Comparison of ENCODE assay signal across 1 cellular context in the genomic region with DNA sequence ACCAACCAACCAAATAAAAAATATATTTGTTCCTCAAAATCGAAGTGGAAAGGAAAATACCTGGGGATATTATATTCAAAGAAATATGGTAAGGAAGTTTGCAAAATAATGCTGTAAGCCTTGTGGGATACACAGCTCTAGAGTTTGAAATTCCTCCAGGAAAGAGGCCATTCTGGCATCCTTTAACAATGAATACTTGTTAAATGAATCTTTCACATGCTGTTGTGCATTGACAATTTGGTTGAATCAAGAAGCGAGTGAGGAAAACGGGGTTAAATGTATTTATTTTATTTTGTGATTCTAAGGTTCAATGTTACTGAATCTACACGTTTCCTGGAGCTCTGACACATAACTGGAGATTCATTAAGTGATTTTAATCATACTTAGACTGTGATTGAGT.
TF ChIP-seq lines count a peak whose summit lies in the region.

No MANE protein-coding gene starts in this region.

TF ChIP-seq in SK-N-SH, 30 proteins besides CTCF, POLR2A, EP300 and RAD21:
- TF ChIP-seq, protein P1, sequence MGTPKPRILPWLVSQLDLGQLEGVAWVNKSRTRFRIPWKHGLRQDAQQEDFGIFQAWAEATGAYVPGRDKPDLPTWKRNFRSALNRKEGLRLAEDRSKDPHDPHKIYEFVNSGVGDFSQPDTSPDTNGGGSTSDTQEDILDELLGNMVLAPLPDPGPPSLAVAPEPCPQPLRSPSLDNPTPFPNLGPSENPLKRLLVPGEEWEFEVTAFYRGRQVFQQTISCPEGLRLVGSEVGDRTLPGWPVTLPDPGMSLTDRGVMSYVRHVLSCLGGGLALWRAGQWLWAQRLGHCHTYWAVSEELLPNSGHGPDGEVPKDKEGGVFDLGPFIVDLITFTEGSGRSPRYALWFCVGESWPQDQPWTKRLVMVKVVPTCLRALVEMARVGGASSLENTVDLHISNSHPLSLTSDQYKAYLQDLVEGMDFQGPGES (IDR thresholded peaks at IDR 0.05; ENCODE audit: low read depth, low read length) = no peak
- TF ChIP-seq TEAD4 (IDR thresholded peaks at IDR 0.05; ENCODE audit: borderline replicate concordance, insufficient read depth) (no peak), MXI1 (IDR thresholded peaks at IDR 0.05; ENCODE audit: low read depth, low read length) (no peak), YY1 (IDR thresholded peaks at IDR 0.05; ENCODE audit: low read depth) (no peak), FOXJ3 (CRISPR knock-in tag; IDR thresholded peaks at IDR 0.05) (no peak), FOSL2 (IDR thresholded peaks at IDR 0.05; ENCODE audit: borderline replicate concordance, low read depth) (no peak)
- TF ChIP-seq, protein P2, sequence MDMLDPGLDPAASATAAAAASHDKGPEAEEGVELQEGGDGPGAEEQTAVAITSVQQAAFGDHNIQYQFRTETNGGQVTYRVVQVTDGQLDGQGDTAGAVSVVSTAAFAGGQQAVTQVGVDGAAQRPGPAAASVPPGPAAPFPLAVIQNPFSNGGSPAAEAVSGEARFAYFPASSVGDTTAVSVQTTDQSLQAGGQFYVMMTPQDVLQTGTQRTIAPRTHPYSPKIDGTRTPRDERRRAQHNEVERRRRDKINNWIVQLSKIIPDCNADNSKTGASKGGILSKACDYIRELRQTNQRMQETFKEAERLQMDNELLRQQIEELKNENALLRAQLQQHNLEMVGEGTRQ (IDR thresholded peaks at IDR 0.05; ENCODE audit: borderline replicate concordance, low read depth, low read length) = no peak
